ENCODE assay signal across 35 cellular contexts in genomic region chr12:122661938-122662337, GRCh38. TPM values are rescaled to one million over a fixed set of nuclear protein-coding genes. Genes with fewer than 3 reads are reported as not detected.
"Had no signal": no experiment of that assay in that cellular context is flagged by ENCODE, and none has a peak within 500 bp of the region (broad histone marks: within the 10 kb centered on the region; RNA-seq: fewer than 3 reads in every experiment).

No MANE protein-coding gene starts in this region.

- H3K9me3 Mint-ChIP-seq: activated CD4-positive, alpha-beta memory T cell treated with anti-CD3 and anti-CD28 coated beads, Interleukin-2, amount 10 ng/mL, durations not matched to agents 7 days and 5 days; activated CD4-positive, alpha-beta T cell treated with anti-CD3 and anti-CD28 coated beads, Interleukin-2, amount 10 ng/mL, durations not matched to agents 7 days and 5 days; activated naive CD4-positive, alpha-beta T cell treated with anti-CD3 and anti-CD28 coated beads for 36 hours; activated naive CD4-positive, alpha-beta T cell treated with anti-CD3 and anti-CD28 coated beads, Interleukin-2, amount 50 U/mL, for 72 hours; activated naive CD8-positive, alpha-beta T cell treated with anti-CD3 and anti-CD28 coated beads for 36 hours; activated T-cell treated with anti-CD3 and anti-CD28 coated beads, Interleukin-2, amount 50 U/mL, for 24 hours; T-helper 1 cell treated with Interleukin-12 subunit alpha and Interleukin-12 subunit beta and Interleukin-4 antibody, amounts not matched to agents 30 μg/mL and 1 μg/mL, for 36 hours; T-helper 2 cell treated with Interferon-gamma antibody and Interleukin-4, amounts not matched to agents 5 μg/mL and 100 μg/mL, for 36 hours had no signal

- H3K36me3 ChIP-seq: adrenal gland, brain microvascular endothelial cell, breast epithelium had no signal

- H3K27me3 Mint-ChIP-seq: activated CD4-positive, alpha-beta memory T cell treated with anti-CD3 and anti-CD28 coated beads, Interleukin-2, amount 10 ng/mL, durations not matched to agents 7 days and 5 days; activated CD4-positive, alpha-beta T cell treated with anti-CD3 and anti-CD28 coated beads for 36 hours; activated CD4-positive, alpha-beta T cell treated with anti-CD3 and anti-CD28 coated beads, Interleukin-2, amount 10 ng/mL, durations not matched to agents 7 days and 5 days; activated CD8-positive, alpha-beta memory T cell treated with anti-CD3 and anti-CD28 coated beads, Interleukin-2, amount 10 ng/mL, durations not matched to agents 7 days and 5 days; activated naive CD8-positive, alpha-beta T cell treated with anti-CD3 and anti-CD28 coated beads for 36 hours; activated T-cell treated with anti-CD3 and anti-CD28 coated beads, Interleukin-2, amount 50 U/mL, for 24 hours had no signal

- H3K4me1 ChIP-seq: adrenal gland, body of pancreas, breast epithelium had no signal

- DNase-seq: activated CD4-positive, alpha-beta memory T cell treated with anti-CD3 and anti-CD28 coated beads, Interleukin-2, amount 10 ng/mL, durations not matched to agents 7 days and 5 days; activated CD4-positive, alpha-beta T cell treated with anti-CD3 and anti-CD28 coated beads for 1 hour; activated CD4-positive, alpha-beta T cell treated with anti-CD3 and anti-CD28 coated beads for 36 hours; activated CD4-positive, alpha-beta T cell treated with anti-CD3 and anti-CD28 coated beads for 48 hours; activated CD4-positive, alpha-beta T cell treated with anti-CD3 and anti-CD28 coated beads, Interleukin-2, amount 10 ng/mL, durations not matched to agents 7 days and 5 days; activated CD4-positive, alpha-beta T cell treated with anti-CD3 and anti-CD28 coated beads, Interleukin-2, amount 50 U/mL, for 48 hours; activated CD4-positive, CD25-positive, alpha-beta regulatory T cell; activated CD8-positive, alpha-beta memory T cell treated with anti-CD3 and anti-CD28 coated beads for 24 hours; activated CD8-positive, alpha-beta memory T cell treated with anti-CD3 and anti-CD28 coated beads, Interleukin-2, amount 10 ng/mL, durations not matched to agents 7 days and 5 days; activated CD8-positive, alpha-beta memory T cell treated with anti-CD3 and anti-CD28 coated beads, Interleukin-2, amount 50 U/mL, for 48 hours; activated CD8-positive, alpha-beta T cell treated with anti-CD3 and anti-CD28 coated beads, Interleukin-2, amount 10 ng/mL, durations not matched to agents 7 days and 5 days; activated effector memory CD4-positive, alpha-beta T cell treated with anti-CD3 and anti-CD28 coated beads, Interleukin-2, amount 50 U/mL, for 16 hours; activated gamma-delta T cell treated with Interleukin-2 at 50 U/mL for 16 hours; activated naive CD4-positive, alpha-beta T cell; activated naive CD4-positive, alpha-beta T cell treated with anti-CD3 and anti-CD28 coated beads for 36 hours; activated naive CD4-positive, alpha-beta T cell treated with anti-CD3 and anti-CD28 coated beads, Interleukin-2, amount 50 U/mL, for 16 hours; activated naive CD8-positive, alpha-beta T cell treated with anti-CD3 and anti-CD28 coated beads for 36 hours; activated T-cell treated with anti-CD3 and anti-CD28 coated beads, Interleukin-2, amount 50 U/mL, for 24 hours; activated T-cell treated with anti-CD3 and anti-CD28 coated beads, Interleukin-2, amount 50 U/mL, for 48 hours; adrenal gland; amniotic stem cell; aorta; body of pancreas; brain microvascular endothelial cell; central memory CD4-positive, alpha-beta T cell; T-helper 1 cell; T-helper 2 cell; T-helper 9 cell had no signal

- H3K4me3 Mint-ChIP-seq: activated CD4-positive, alpha-beta memory T cell treated with anti-CD3 and anti-CD28 coated beads, Interleukin-2, amount 10 ng/mL, durations not matched to agents 7 days and 5 days; activated CD4-positive, alpha-beta T cell treated with anti-CD3 and anti-CD28 coated beads for 36 hours; activated CD4-positive, alpha-beta T cell treated with anti-CD3 and anti-CD28 coated beads, Interleukin-2, amount 10 ng/mL, durations not matched to agents 7 days and 5 days; activated CD8-positive, alpha-beta memory T cell treated with anti-CD3 and anti-CD28 coated beads, Interleukin-2, amount 10 ng/mL, durations not matched to agents 7 days and 5 days; activated CD8-positive, alpha-beta T cell treated with anti-CD3 and anti-CD28 coated beads, Interleukin-2, amount 10 ng/mL, durations not matched to agents 7 days and 5 days; activated naive CD4-positive, alpha-beta T cell treated with anti-CD3 and anti-CD28 coated beads for 36 hours; activated naive CD8-positive, alpha-beta T cell treated with anti-CD3 and anti-CD28 coated beads for 36 hours; activated T-cell treated with anti-CD3 and anti-CD28 coated beads, Interleukin-2, amount 50 U/mL, for 24 hours; T-helper 1 cell treated with Interleukin-12 subunit alpha and Interleukin-12 subunit beta and Interleukin-4 antibody, amounts not matched to agents 30 μg/mL and 1 μg/mL, for 36 hours; T-helper 2 cell treated with Interferon-gamma antibody and Interleukin-4, amounts not matched to agents 5 μg/mL and 100 μg/mL, for 36 hours had no signal

- H3K4me1 Mint-ChIP-seq: activated CD4-positive, alpha-beta T cell treated with anti-CD3 and anti-CD28 coated beads for 36 hours; activated CD8-positive, alpha-beta memory T cell treated with anti-CD3 and anti-CD28 coated beads, Interleukin-2, amount 10 ng/mL, durations not matched to agents 7 days and 5 days; activated naive CD8-positive, alpha-beta T cell treated with anti-CD3 and anti-CD28 coated beads for 36 hours had no signal

- H3K9me3 ChIP-seq: adrenal gland, body of pancreas, breast epithelium had no signal

- H3K27me3 ChIP-seq: adrenal gland, body of pancreas, brain microvascular endothelial cell, breast epithelium had no signal

- H3K27ac ChIP-seq: adrenal gland, body of pancreas, brain microvascular endothelial cell, breast epithelium, VCaP had no signal

- H3K27ac Mint-ChIP-seq: activated CD4-positive, alpha-beta memory T cell treated with anti-CD3 and anti-CD28 coated beads, Interleukin-2, amount 10 ng/mL, durations not matched to agents 7 days and 5 days; activated CD4-positive, alpha-beta T cell treated with anti-CD3 and anti-CD28 coated beads for 36 hours; activated CD4-positive, alpha-beta T cell treated with anti-CD3 and anti-CD28 coated beads, Interleukin-2, amount 10 ng/mL, durations not matched to agents 7 days and 5 days; activated CD8-positive, alpha-beta memory T cell treated with anti-CD3 and anti-CD28 coated beads, Interleukin-2, amount 10 ng/mL, durations not matched to agents 7 days and 5 days; activated CD8-positive, alpha-beta T cell treated with anti-CD3 and anti-CD28 coated beads, Interleukin-2, amount 10 ng/mL, durations not matched to agents 7 days and 5 days; activated naive CD4-positive, alpha-beta T cell treated with anti-CD3 and anti-CD28 coated beads for 36 hours; activated naive CD4-positive, alpha-beta T cell treated with anti-CD3 and anti-CD28 coated beads, Interleukin-2, amount 50 U/mL, for 72 hours; activated naive CD8-positive, alpha-beta T cell treated with anti-CD3 and anti-CD28 coated beads for 36 hours; activated T-cell treated with anti-CD3 and anti-CD28 coated beads, Interleukin-2, amount 50 U/mL, for 24 hours; T-helper 1 cell treated with Interleukin-12 subunit alpha and Interleukin-12 subunit beta and Interleukin-4 antibody, amounts not matched to agents 30 μg/mL and 1 μg/mL, for 36 hours; T-helper 2 cell treated with Interferon-gamma antibody and Interleukin-4, amounts not matched to agents 5 μg/mL and 100 μg/mL, for 36 hours had no signal

- ATAC-seq: activated CD4-positive, alpha-beta T cell treated with anti-CD3 and anti-CD28 coated beads for 36 hours; activated CD4-positive, CD25-positive, alpha-beta regulatory T cell treated with anti-CD3 and anti-CD28 coated beads, Interleukin-2, amount 50 U/mL, for 24 hours; activated CD8-positive, alpha-beta memory T cell treated with anti-CD3 and anti-CD28 coated beads, Interleukin-2, amount 10 ng/mL, durations not matched to agents 7 days and 5 days; activated CD8-positive, alpha-beta T cell treated with anti-CD3 and anti-CD28 coated beads, Interleukin-2, amount 10 ng/mL, durations not matched to agents 7 days and 5 days; activated naive CD4-positive, alpha-beta T cell treated with anti-CD3 and anti-CD28 coated beads, Interleukin-2, amount 50 U/mL, for 72 hours; body of pancreas had no signal

- H3K4me3 ChIP-seq: adrenal gland, body of pancreas, breast epithelium had no signal

- H3K36me3 Mint-ChIP-seq: activated CD8-positive, alpha-beta memory T cell treated with anti-CD3 and anti-CD28 coated beads, Interleukin-2, amount 10 ng/mL, durations not matched to agents 7 days and 5 days; activated naive CD4-positive, alpha-beta T cell treated with anti-CD3 and anti-CD28 coated beads, Interleukin-2, amount 50 U/mL, for 72 hours; activated naive CD8-positive, alpha-beta T cell treated with anti-CD3 and anti-CD28 coated beads for 36 hours had no signal

RNA-seq across cellular contexts. Expression of gene HCAR2, which starts 41.2 kb away (rescaled TPM):
- total RNA-seq: activated CD4-positive, alpha-beta memory T cell treated with anti-CD3 and anti-CD28 coated beads, Interleukin-2, amount 10 ng/mL, durations not matched to agents 7 days and 5 days; activated CD4-positive, alpha-beta T cell treated with anti-CD3 and anti-CD28 coated beads for 36 hours; activated CD4-positive, alpha-beta T cell treated with anti-CD3 and anti-CD28 coated beads, Interleukin-2, amount 10 ng/mL, durations not matched to agents 7 days and 5 days; activated CD8-positive, alpha-beta memory T cell treated with anti-CD3 and anti-CD28 coated beads, Interleukin-2, amount 10 ng/mL, durations not matched to agents 7 days and 5 days; activated CD8-positive, alpha-beta T cell treated with anti-CD3 and anti-CD28 coated beads, Interleukin-2, amount 10 ng/mL, durations not matched to agents 7 days and 5 days; activated naive CD4-positive, alpha-beta T cell treated with anti-CD3 and anti-CD28 coated beads for 36 hours; activated naive CD8-positive, alpha-beta T cell treated with anti-CD3 and anti-CD28 coated beads for 36 hours; astrocyte; body of pancreas had no signal
- polyA plus RNA-seq: aorta had no signal

RNA-seq across cellular contexts. Expression of gene HCAR3, which starts 54.7 kb away (rescaled TPM):
- total RNA-seq: activated CD4-positive, alpha-beta memory T cell treated with anti-CD3 and anti-CD28 coated beads, Interleukin-2, amount 10 ng/mL, durations not matched to agents 7 days and 5 days; activated CD4-positive, alpha-beta T cell treated with anti-CD3 and anti-CD28 coated beads, Interleukin-2, amount 10 ng/mL, durations not matched to agents 7 days and 5 days; activated CD8-positive, alpha-beta T cell treated with anti-CD3 and anti-CD28 coated beads, Interleukin-2, amount 10 ng/mL, durations not matched to agents 7 days and 5 days; activated naive CD4-positive, alpha-beta T cell treated with anti-CD3 and anti-CD28 coated beads for 36 hours; activated naive CD8-positive, alpha-beta T cell treated with anti-CD3 and anti-CD28 coated beads for 36 hours; astrocyte had no signal
- polyA plus RNA-seq: aorta had no signal
